ENCODE assay signal across 14 cellular contexts in genomic region chr16:87323727-87324410, GRCh38.
"Had no signal": no experiment of that assay in that cellular context is flagged by ENCODE, and none has a peak within 500 bp of the region (broad histone marks: within the 10 kb centered on the region; RNA-seq: fewer than 3 reads in every experiment).

No MANE protein-coding gene starts in this region.

- H3K4me1 Mint-ChIP-seq: central memory CD8-positive, alpha-beta T cell had no signal

- H3K36me3 ChIP-seq: neural progenitor cell, pancreas had no signal

- H3K27ac ChIP-seq: foreskin keratinocyte, heart left ventricle, neural progenitor cell, pancreas had no signal

- H3K27me3 ChIP-seq: foreskin keratinocyte, heart left ventricle, neural progenitor cell, pancreas, tibial nerve had no signal

- H3K9ac ChIP-seq: neural progenitor cell had no signal

- FAIRE-seq: pancreas had no signal

- H3K4me3 Mint-ChIP-seq: activated CD4-positive, alpha-beta T cell treated with anti-CD3 and anti-CD28 coated beads, Interleukin-2, amount 10 ng/mL, durations not matched to agents 7 days and 5 days; activated naive CD8-positive, alpha-beta T cell; brain; central memory CD8-positive, alpha-beta T cell; dendritic cell treated with granulocyte-macrophage colony-stimulating factor and Interleukin-4, amounts not matched to agents 40 ng/mL and 50 ng/mL, for 4 days; effector memory CD8-positive, alpha-beta T cell; neural progenitor cell; stimulated activated memory B cell treated with anti-CD40 and anti-IgM and Interleukin-4, amounts not matched to agents 10 μg/mL and 1 μg/mL and 100 μg/mL, for 72 hours had no signal

- H2AFZ ChIP-seq: neural progenitor cell had no signal

- H3K9me3 Mint-ChIP-seq: activated CD4-positive, alpha-beta T cell treated with anti-CD3 and anti-CD28 coated beads, Interleukin-2, amount 10 ng/mL, durations not matched to agents 7 days and 5 days; brain; central memory CD8-positive, alpha-beta T cell; dendritic cell treated with granulocyte-macrophage colony-stimulating factor and Interleukin-4, amounts not matched to agents 40 ng/mL and 50 ng/mL, for 4 days; effector memory CD8-positive, alpha-beta T cell; naive B cell; neural progenitor cell; stimulated activated memory B cell treated with anti-CD40 and anti-IgM and Interleukin-4, amounts not matched to agents 10 μg/mL and 1 μg/mL and 100 μg/mL, for 72 hours had no signal

- H3K36me3 Mint-ChIP-seq: activated naive CD8-positive, alpha-beta T cell; brain; naive B cell; neural progenitor cell; stimulated activated memory B cell treated with anti-CD40 and anti-IgM and Interleukin-4, amounts not matched to agents 10 μg/mL and 1 μg/mL and 100 μg/mL, for 72 hours had no signal

- H3K4me2 ChIP-seq: neural progenitor cell had no signal

- H3K9me3 ChIP-seq: heart left ventricle, pancreas, tibial nerve had no signal

- H3K4me1 ChIP-seq: neural progenitor cell, pancreas had no signal

- H3K27me3 Mint-ChIP-seq: activated CD4-positive, alpha-beta T cell treated with anti-CD3 and anti-CD28 coated beads, Interleukin-2, amount 10 ng/mL, durations not matched to agents 7 days and 5 days; activated naive CD8-positive, alpha-beta T cell; brain; central memory CD8-positive, alpha-beta T cell; effector memory CD8-positive, alpha-beta T cell; naive B cell; stimulated activated memory B cell treated with anti-CD40 and anti-IgM and Interleukin-4, amounts not matched to agents 10 μg/mL and 1 μg/mL and 100 μg/mL, for 72 hours had no signal

- DNase-seq: amniotic stem cell, foreskin keratinocyte had no signal

- H3K27ac Mint-ChIP-seq: dendritic cell treated with granulocyte-macrophage colony-stimulating factor and Interleukin-4, amounts not matched to agents 40 ng/mL and 50 ng/mL, for 4 days; effector memory CD8-positive, alpha-beta T cell; neural progenitor cell; stimulated activated memory B cell treated with anti-CD40 and anti-IgM and Interleukin-4, amounts not matched to agents 10 μg/mL and 1 μg/mL and 100 μg/mL, for 72 hours had no signal

- H3K4me3 ChIP-seq: heart left ventricle, neural progenitor cell, pancreas, tibial nerve had no signal
